Comparison of ENCODE assay signal across 1 cellular context in genomic region chr14:23301969-23302289, GRCh38.
TF ChIP-seq lines count a peak whose summit lies in the region.

No MANE protein-coding gene starts in this region.

TF ChIP-seq in HepG2, 621 proteins besides CTCF, POLR2A, EP300 and RAD21 (continued from another document and continues in another):
- no peak for TF ChIP-seq ZNF207 (IDR thresholded peaks at IDR 0.05; ENCODE audit: borderline replicate concordance)
- TF ChIP-seq TEF (CRISPR knock-in tag; IDR thresholded peaks at IDR 0.05): peak; percentile 78
- peak; percentile 95 for TF ChIP-seq ZNF550 (CRISPR knock-in tag; IDR thresholded peaks at IDR 0.05; ENCODE audit: borderline replicate concordance)
- TF ChIP-seq RBFOX2 (IDR thresholded peaks at IDR 0.05; ENCODE audit: low read depth, low read length): peak; percentile 94
- TF ChIP-seq ETS1 (CRISPR knock-in tag; IDR thresholded peaks at IDR 0.05): 0 out of 2 replicates have a peak, but pooled peaks have one; percentile 82
- TF ChIP-seq HNF1A (IDR thresholded peaks at IDR 0.05; ENCODE audit: low read depth): no peak
- TF ChIP-seq HNF1A (CRISPR knock-in tag; IDR thresholded peaks at IDR 0.05; ENCODE audit: borderline replicate concordance): peak; percentile 63; the same call in 1 of the 2 replicates
- TF ChIP-seq CREBL2 (CRISPR knock-in tag; IDR thresholded peaks at IDR 0.05; ENCODE audit: borderline replicate concordance): 0 out of 2 replicates have a peak, but pooled peaks have one; percentile 90
- peak; percentile 49; the same call in 1 of the 2 replicates for TF ChIP-seq E2F2 (CRISPR knock-in tag; IDR thresholded peaks at IDR 0.05; ENCODE audit: borderline replicate concordance)
- peak; percentile 59; the same call in 1 of the 2 replicates for TF ChIP-seq SALL2 (CRISPR knock-in tag; IDR thresholded peaks at IDR 0.05)
- TF ChIP-seq ZBTB43 (CRISPR knock-in tag; conservative IDR thresholded peaks at IDR 0.05): peak; percentile 86
- TF ChIP-seq ZNF7 (CRISPR knock-in tag; IDR thresholded peaks at IDR 0.05): peak; percentile 4
- TF ChIP-seq ZNF34 (CRISPR knock-in tag; IDR thresholded peaks at IDR 0.05; ENCODE audit: borderline replicate concordance): peak; percentile 93; the same call in 1 of the 2 replicates
- peak; percentile 98 for TF ChIP-seq ISX (CRISPR knock-in tag; conservative IDR thresholded peaks at IDR 0.05)
- peak; percentile 55 for TF ChIP-seq FOSL2 (CRISPR knock-in tag; IDR thresholded peaks at IDR 0.05)
- TF ChIP-seq ZNF775 (CRISPR knock-in tag; IDR thresholded peaks at IDR 0.05; ENCODE audit: borderline replicate concordance): 0 out of 2 replicates have a peak, but pooled peaks have one; percentile 92
- TF ChIP-seq TRAFD1 (CRISPR knock-in tag; IDR thresholded peaks at IDR 0.05; ENCODE audit: borderline replicate concordance): 0 out of 2 replicates have a peak, but pooled peaks have one; percentile 27
- peak; percentile 79 for TF ChIP-seq PTBP1 (IDR thresholded peaks at IDR 0.05; ENCODE audit: low read depth, low read length, poor library complexity, severe bottlenecking)
- TF ChIP-seq SATB2 (CRISPR knock-in tag; IDR thresholded peaks at IDR 0.05): peak; percentile 92; the same call in 1 of the 2 replicates
- TF ChIP-seq U2AF1 (optimal IDR thresholded peaks at IDR 0.05; ENCODE audit: low read depth, low read length): no peak
- TF ChIP-seq ZNF598 (CRISPR knock-in tag; IDR thresholded peaks at IDR 0.05; ENCODE audit: borderline replicate concordance): no peak
- TF ChIP-seq ZNF543 (CRISPR knock-in tag; IDR thresholded peaks at IDR 0.05): peak; percentile 97
- peak; percentile 87; the same call in 1 of the 2 replicates for TF ChIP-seq ZNF720 (CRISPR knock-in tag; IDR thresholded peaks at IDR 0.05)
- TF ChIP-seq ZFP36L2 (CRISPR knock-in tag; IDR thresholded peaks at IDR 0.05): peak; percentile 78; the same call in 1 of the 2 replicates
- peak; percentile 90 for TF ChIP-seq KLF15 (CRISPR knock-in tag; IDR thresholded peaks at IDR 0.05; ENCODE audit: borderline replicate concordance)
- TF ChIP-seq POGZ (CRISPR knock-in tag; IDR thresholded peaks at IDR 0.05): peak; percentile 75; the same call in 1 of the 2 replicates
- peak; percentile 61 for TF ChIP-seq RARA (CRISPR knock-in tag; IDR thresholded peaks at IDR 0.05)
- TF ChIP-seq TAF1 (CRISPR knock-in tag; IDR thresholded peaks at IDR 0.05): peak; percentile 82
- no peak; the same call in 1 of the 2 replicates for TF ChIP-seq DMTF1 (CRISPR knock-in tag; IDR thresholded peaks at IDR 0.05)
- peak; percentile 59; the same call in 1 of the 2 replicates for TF ChIP-seq SIX1 (CRISPR knock-in tag; IDR thresholded peaks at IDR 0.05; ENCODE audit: borderline replicate concordance)
- no peak for TF ChIP-seq ZHX1 (CRISPR knock-in tag; IDR thresholded peaks at IDR 0.05; ENCODE audit: low read depth)
- TF ChIP-seq ZNF441 (CRISPR knock-in tag; IDR thresholded peaks at IDR 0.05; ENCODE audit: borderline replicate concordance): no peak
- TF ChIP-seq MAX (IDR thresholded peaks at IDR 0.05): no peak
- peak; percentile 76 for TF ChIP-seq REPIN1 (CRISPR knock-in tag; IDR thresholded peaks at IDR 0.05; ENCODE audit: borderline replicate concordance, low read depth)
- peak; percentile 86 for TF ChIP-seq GATA4 (IDR thresholded peaks at IDR 0.05; ENCODE audit: borderline replicate concordance, low read depth)
- TF ChIP-seq ETV5 (CRISPR knock-in tag; IDR thresholded peaks at IDR 0.05; ENCODE audit: borderline replicate concordance): peak; percentile 69; the same call in 1 of the 2 replicates
- no peak for TF ChIP-seq SUZ12 (IDR thresholded peaks at IDR 0.05; ENCODE audit: low read depth, low read length)
- peak; percentile 96 for TF ChIP-seq ZNF577 (CRISPR knock-in tag; IDR thresholded peaks at IDR 0.05; ENCODE audit: borderline replicate concordance, low read depth)
- TF ChIP-seq ZNF260 (CRISPR knock-in tag; IDR thresholded peaks at IDR 0.05; ENCODE audit: borderline replicate concordance, low read depth): no peak
- TF ChIP-seq KDM3A (CRISPR knock-in tag; IDR thresholded peaks at IDR 0.05; ENCODE audit: low read depth): peak; percentile 88; the same call in 1 of the 2 replicates
- TF ChIP-seq FOXA3 (CRISPR knock-in tag; IDR thresholded peaks at IDR 0.05): 0 out of 2 replicates have a peak, but pooled peaks have one; percentile 30
- peak; percentile 85 for TF ChIP-seq ZNF12 (CRISPR knock-in tag; IDR thresholded peaks at IDR 0.05)
- peak; percentile 98 for TF ChIP-seq TOPORS (CRISPR knock-in tag; IDR thresholded peaks at IDR 0.05)
- no peak for TF ChIP-seq ZNF772 (CRISPR knock-in tag; IDR thresholded peaks at IDR 0.05)
- TF ChIP-seq ZZZ3 (CRISPR knock-in tag; IDR thresholded peaks at IDR 0.05; ENCODE audit: borderline replicate concordance): peak; percentile 83; the same call in 1 of the 2 replicates
